Comparison of ENCODE assay signal across 8 cellular contexts in genomic region chr3:150603090-150603887, GRCh38. TPM values are rescaled to one million over a fixed set of nuclear protein-coding genes. Genes with fewer than 3 reads are reported as not detected.
DNase-seq lines count a peak whose midpoint lies in the region; ATAC-seq, FAIRE-seq and TF ChIP-seq lines count a peak whose summit lies in the region.

TSS of gene SELENOT (plus strand) at chr3:150603321. CDS start at chr3:150603363, 42 bp downstream.

- no peaks in the 10 kb centered on the region for H3K36me3 ChIP-seq in adrenal gland (replicated peaks in 1 of 2)
- H3K36me3 ChIP-seq in heart right ventricle, result peaks cover 0 to 14% (median 0%) of the 10 kb centered on the region in 9 donors
- no peaks in the 10 kb centered on the region for H3K36me3 ChIP-seq in upper lobe of right lung

- TF ChIP-seq CTCF in adrenal gland (IDR thresholded peaks at IDR 0.05) (peak in 5 of 6 experiments; percentile 33 to 55 (median 41)), heart right ventricle (IDR thresholded peaks at IDR 0.05) (peak in 5 of 9 donors; percentile 30 to 51 (median 45)), upper lobe of right lung (IDR thresholded peaks at IDR 0.05) (peak; percentile 19)

- H3K27ac ChIP-seq in adrenal gland (peak within 1 kb of the TSS; percentile 91 to 98 (median 94)), heart right ventricle (peak within 1 kb of the TSS; percentile 92 to 99 (median 96)), upper lobe of right lung (peak within 1 kb of the TSS; percentile 97)

- peak; percentile 63 for ATAC-seq in HG02840 (IDR thresholded peaks at IDR 0.05; ENCODE audit: low FRiP score, unreplicated experiment)
- ATAC-seq in heart right ventricle, result peak; percentile 95 to 99 (median 98)
- peak; percentile 96 for ATAC-seq in upper lobe of right lung

- H3K4me3 ChIP-seq in adrenal gland, result peak within 1 kb of the TSS; percentile 1 to 82 (median 72)
- H3K4me3 ChIP-seq in heart right ventricle, result peak within 1 kb of the TSS; percentile 45 to 91 (median 80)
- peak within 1 kb of the TSS; percentile 83 for H3K4me3 ChIP-seq in upper lobe of right lung

- 0 to 1% (median 0%) methylated on average over 17 to 64 of the region's 64 CpGs for WGBS in adrenal gland, 4 donors
- 0% methylated on average over 64 of the region's 64 CpGs for whole genome bisulfite sequencing in heart right ventricle, 2 donors

- no peaks in the 10 kb centered on the region for H3K27me3 ChIP-seq in adrenal gland
- no peaks in the 10 kb centered on the region for H3K27me3 ChIP-seq in heart right ventricle
- no peaks in the 10 kb centered on the region for H3K27me3 ChIP-seq in upper lobe of right lung

- no peaks in the 10 kb centered on the region for H3K9me3 ChIP-seq in adrenal gland (replicated peaks in 1 of 3)
- no peaks in the 10 kb centered on the region for H3K9me3 ChIP-seq in heart right ventricle
- no peaks in the 10 kb centered on the region for H3K9me3 ChIP-seq in upper lobe of right lung

- peak; percentile 60 for DNase-seq in GM12891 (ENCODE audit: insufficient read length, low spot score)
- peak; percentile 98 for DNase-seq in NCI-H146 (lab: John Stamatoyannopoulos, UW)
- DNase-seq in T-helper 1 cell, result peak; percentile 90 to 96 (median 92)
- peak; percentile 92 to 97 (median 95) for DNase-seq in adrenal gland
- DNase-seq in heart right ventricle, result peak; percentile 94 to 96
- DNase-seq in posterior vena cava (ENCODE audit: low spot score), result peak; percentile 98
- peak; percentile 97 for DNase-seq in upper lobe of right lung

- H3K4me1 ChIP-seq in adrenal gland (replicated peaks in 1 of 2) (peaks cover 26 to 51% of the 10 kb centered on the region in 2 donors), heart right ventricle (peaks cover 0 to 68% (median 43%) of the 10 kb centered on the region in 9 donors), upper lobe of right lung (peaks cover 46% of the 10 kb centered on the region)

- intact Hi-C loops in adrenal gland (cut with DNase I), result no loop called here
- intact Hi-C loops in heart right ventricle (cut with DNase I), result loop anchor here in 6 of 10 donors (1.0 to 10.0 kb wide), 8 partner anchors 56 to 1608 kb away; partner anchors contain the start of genes ERICH6 (in 5 of the 6), SIAH2 (in 4 of the 6), EIF2A (in 2 of the 6) and SERP1 (in 2 of the 6)
- intact Hi-C loops in posterior vena cava (cut with DNase I), result no loop called here
- intact Hi-C loops in upper lobe of right lung (cut with DNase I), result no loop called here

- peak; percentile 98 for TF ChIP-seq POLR2A in GM12891 (IDR thresholded peaks at IDR 0.05; ENCODE audit: low read depth, low read length)
- TF ChIP-seq POLR2A in adrenal gland (IDR thresholded peaks at IDR 0.05), result peak; percentile 96 to 99

- peak; percentile 97 for FAIRE-seq in GM12891 (lab: Jason Lieb, UNC)

TF ChIP-seq in GM12891, 5 proteins besides CTCF, POLR2A, EP300 and RAD21:
- no peak for TF ChIP-seq SPI1 (IDR thresholded peaks at IDR 0.05; ENCODE audit: low read depth, low read length)
- peak; percentile 98 for TF ChIP-seq TAF1 (IDR thresholded peaks at IDR 0.05; ENCODE audit: low read depth, low read length)
- TF ChIP-seq POU2F2 (IDR thresholded peaks at IDR 0.05; ENCODE audit: low read depth, low read length), result peak; percentile 90; the same call in 1 of the 2 replicates
- TF ChIP-seq POLR2AphosphoS5 (IDR thresholded peaks at IDR 0.05; ENCODE audit: low read depth, low read length), result peak; percentile 97
- TF ChIP-seq PAX5 (IDR thresholded peaks at IDR 0.05; ENCODE audit: insufficient read depth, low read length, severe bottlenecking), result peak; percentile 25

RNA-seq across cellular contexts. Expression of gene SELENOT, which starts in this region (rescaled TPM):
- 85.9 TPM for polyA plus RNA-seq in GM12891 (2012; ENCODE audit: low read depth, missing spikeins)
- total RNA-seq in adrenal gland (100 to 1,000 TPM in 7 of 8 donors, 10 to 100 TPM in 1; 99.6 to 199 (median 151) TPM), heart right ventricle (10 to 100 TPM; 63.8 to 88.2 (median 76.1) TPM), posterior vena cava (100 to 1,000 TPM in 1 of 2 donors, 10 to 100 TPM in 1; 91.6 to 118 TPM), upper lobe of right lung (118 TPM)
- polyA plus RNA-seq in adrenal gland (100 to 1,000 TPM in 1 of 3 donors, 10 to 100 TPM in 2; 19.4 to 323 (median 25.6) TPM), heart right ventricle (100 to 1,000 TPM in 1 of 2 donors, 10 to 100 TPM in 1; 15.9 to 101 TPM)

Comparison
In these comparisons a context has a peak if more than half of its experiments do, and no peak if none do; other contexts are left out.
1. Peak in every context shown above with its lines: DNase-seq, ATAC-seq, H3K4me3 ChIP-seq and H3K27ac ChIP-seq.
2. intact Hi-C loops: an anchor here in heart right ventricle (1.0 to 10.0 kb wide); none called in adrenal gland, posterior vena cava and upper lobe of right lung.